Comparison of ENCODE assay signal across 8 cellular contexts in genomic region chr1:43992232-43992995, GRCh38. TPM values are rescaled to one million over a fixed set of nuclear protein-coding genes. Genes with fewer than 3 reads are reported as not detected.
A peak's percentile ranks its signal among the peaks of the same experiment; 100 is the strongest.
DNase-seq lines count a peak whose midpoint lies in the region; ATAC-seq and TF ChIP-seq lines count a peak whose summit lies in the region.

No MANE protein-coding gene starts in this region.

- H3K27ac Mint-ChIP-seq in CD14-positive monocyte (peak overlapping the region in 3 of 7 donors; percentile 23 to 81 (median 29)), nephron progenitor cell (no peak overlapping the region)
- H3K27ac Mint-ChIP-seq in dendritic cell treated with granulocyte-macrophage colony-stimulating factor and Interleukin-4, amounts not matched to agents 40 ng/mL and 50 ng/mL, for 4 days, result peak overlapping the region; percentile 83

- DNase-seq in CD14-positive monocyte (ENCODE audit: low spot score) (no peak), NB4 (ENCODE audit: low read depth) (no peak), nephron progenitor cell (no peak), superior temporal gyrus (ENCODE audit: extremely low spot score) (no peak), OCI-M2 (lab: John Stamatoyannopoulos, UW; ENCODE audit: unreplicated experiment) (no peak)
- no peak for DNase-seq in activated effector memory CD4-positive, alpha-beta T cell treated with Interleukin-2 at 50 U/mL for 16 hours

- H3K4me3 Mint-ChIP-seq in CD14-positive monocyte (peak overlapping the region; percentile 96), nephron progenitor cell (peak overlapping the region; percentile 87)
- peak overlapping the region; percentile 92 for H3K4me3 Mint-ChIP-seq in dendritic cell treated with granulocyte-macrophage colony-stimulating factor and Interleukin-4, amounts not matched to agents 40 ng/mL and 50 ng/mL, for 4 days

- H3K27me3 Mint-ChIP-seq in CD14-positive monocyte (ENCODE audit: low read depth in 3 of 3), result peaks cover 2 to 10% (median 6%) of the 10 kb centered on the region in 3 donors
- peaks cover 9% of the 10 kb centered on the region for H3K27me3 Mint-ChIP-seq in dendritic cell treated with granulocyte-macrophage colony-stimulating factor and Interleukin-4, amounts not matched to agents 40 ng/mL and 50 ng/mL, for 4 days
- peaks cover 10% of the 10 kb centered on the region for H3K27me3 Mint-ChIP-seq in nephron progenitor cell (ENCODE audit: low read depth, poor library complexity)

- no peak for TF ChIP-seq POLR2A in NB4 (IDR thresholded peaks at IDR 0.05; ENCODE audit: extremely low read depth, insufficient read length)

- H3K4me3 ChIP-seq in NB4 (ENCODE audit: low read depth, low read length), result peak overlapping the region; percentile 59

- H3K9me3 Mint-ChIP-seq in CD14-positive monocyte (no peaks in the 10 kb centered on the region), nephron progenitor cell (no peaks in the 10 kb centered on the region)
- no peaks in the 10 kb centered on the region for H3K9me3 Mint-ChIP-seq in dendritic cell treated with granulocyte-macrophage colony-stimulating factor and Interleukin-4, amounts not matched to agents 40 ng/mL and 50 ng/mL, for 4 days

- ATAC-seq in GM19328 (IDR thresholded peaks at IDR 0.05; ENCODE audit: unreplicated experiment), result no peak

- H3K36me3 Mint-ChIP-seq in CD14-positive monocyte, result no peaks in the 10 kb centered on the region
- H3K36me3 Mint-ChIP-seq in dendritic cell treated with granulocyte-macrophage colony-stimulating factor and Interleukin-4, amounts not matched to agents 40 ng/mL and 50 ng/mL, for 4 days (ENCODE audit: low read depth), result peaks cover 8% of the 10 kb centered on the region
- no peaks in the 10 kb centered on the region for H3K36me3 Mint-ChIP-seq in nephron progenitor cell (ENCODE audit: low read depth)

- intact Hi-C loops in CD14-positive monocyte (cut with micrococcal nuclease), result no loop called here
- intact Hi-C loops in dendritic cell treated with granulocyte-macrophage colony-stimulating factor and Interleukin-4, amounts not matched to agents 40 ng/mL and 50 ng/mL, for 4 days (cut with micrococcal nuclease), result no loop called here

- H3K4me1 Mint-ChIP-seq in CD14-positive monocyte (peaks cover 18% of the 10 kb centered on the region), nephron progenitor cell (peaks cover 36% of the 10 kb centered on the region)
- H3K4me1 Mint-ChIP-seq in dendritic cell treated with granulocyte-macrophage colony-stimulating factor and Interleukin-4, amounts not matched to agents 40 ng/mL and 50 ng/mL, for 4 days (ENCODE audit: low read depth), result peaks cover 29% of the 10 kb centered on the region

- no peak for TF ChIP-seq CTCF in CD14-positive monocyte (IDR thresholded peaks at IDR 0.05)
- no peak for TF ChIP-seq CTCF in NB4 (IDR thresholded peaks at IDR 0.05; ENCODE audit: low read depth, low read length)
- TF ChIP-seq CTCF in nephron progenitor cell (IDR thresholded peaks at IDR 0.05), result no peak

RNA-seq across cellular contexts. Expression of gene CCDC24, which starts 1.0 kb away (rescaled TPM):
- polyA plus RNA-seq in CD14-positive monocyte, result 1 to 10 TPM; 1.1 to 1.9 TPM

RNA-seq across cellular contexts. Expression of gene B4GALT2, which starts 13.4 kb away (rescaled TPM):
- polyA plus RNA-seq in CD14-positive monocyte, result under 1 TPM in 1 of 2 donors, not detected in 1; 0.30 TPM

RNA-seq across cellular contexts. Expression of gene ATP6V0B, which starts 17.7 kb away (rescaled TPM):
- polyA plus RNA-seq in CD14-positive monocyte, result 1,000 to 10,000 TPM in 1 of 2 donors, 100 to 1,000 TPM in 1; 954 to 1,219 TPM

RNA-seq across cellular contexts. Expression of gene DPH2, which starts 22.6 kb away (rescaled TPM):
- polyA plus RNA-seq in CD14-positive monocyte, result 10 to 100 TPM; 13.0 to 14.1 TPM

RNA-seq across cellular contexts. Expression of gene SLC6A9, which starts 38.8 kb away (rescaled TPM):
- not detected for polyA plus RNA-seq in CD14-positive monocyte
